ENCODE assay signal across 25 cellular contexts in genomic region chr9:81964216-81965171, GRCh38. TPM values are rescaled to one million over a fixed set of nuclear protein-coding genes. Genes with fewer than 3 reads are reported as not detected.
DNase-seq lines count a peak whose midpoint lies in the region; ATAC-seq and TF ChIP-seq lines count a peak whose summit lies in the region.
"Had no signal": no experiment of that assay in that cellular context is flagged by ENCODE, and none has a peak within 500 bp of the region (broad histone marks: within the 10 kb centered on the region; RNA-seq: fewer than 3 reads in every experiment).

No MANE protein-coding gene starts in this region.

- no peak for TF ChIP-seq CTCF in HFFc6 (IDR thresholded peaks at IDR 0.05)
- no peak for TF ChIP-seq CTCF in choroid plexus epithelial cell (conservative IDR thresholded peaks at IDR 0.05; ENCODE audit: low read depth, low read length)
- TF ChIP-seq CTCF in CD8-positive, alpha-beta T cell (IDR thresholded peaks at IDR 0.05) = no peak

- DNase-seq in HFFc6 (peak; percentile 18), choroid plexus epithelial cell (ENCODE audit: low read depth) (peak; percentile 2)
- DNase-seq in CD8-positive, alpha-beta T cell = no peak
- DNase-seq in activated T-cell treated with anti-CD3 and anti-CD28 coated beads, Interleukin-2, amount 50 U/mL, for 4 hours = no peak
- no peak for DNase-seq in stimulated activated naive CD8-positive, alpha-beta T cell treated with anti-CD3 and anti-CD28 coated beads, Interleukin-15, Interleukin-2, amounts not matched to agents 100 U/mL and 50 U/mL, for 24 hours
- DNase-seq: activated CD8-positive, alpha-beta T cell treated with anti-CD3 and anti-CD28 coated beads, Interleukin-2, amount 10 ng/mL, durations not matched to agents 7 days and 5 days; activated naive CD4-positive, alpha-beta T cell treated with anti-CD3 and anti-CD28 coated beads, Interleukin-2, amount 50 U/mL, for 16 hours; activated T-cell treated with anti-CD3 and anti-CD28 coated beads, Interleukin-2, amount 50 U/mL, for 48 hours; Calu3; effector CD4-positive, alpha-beta T cell; erythroblast; head of caudate nucleus; left lung; midbrain; NCI-H1105; NCI-H69 had no signal

- H3K27ac Mint-ChIP-seq in HFFc6 = no peak overlapping the region
- H3K27ac Mint-ChIP-seq in stimulated activated memory B cell treated with anti-CD40 and anti-IgM and Interleukin-4, amounts not matched to agents 10 μg/mL and 1 μg/mL and 100 μg/mL, for 72 hours = no peak overlapping the region
- no peak overlapping the region for H3K27ac Mint-ChIP-seq in CD8-positive, alpha-beta T cell
- H3K27ac Mint-ChIP-seq: activated CD8-positive, alpha-beta T cell treated with anti-CD3 and anti-CD28 coated beads, Interleukin-2, amount 10 ng/mL, durations not matched to agents 7 days and 5 days; B cell; GM23338; nephron had no signal

- ATAC-seq in stimulated activated memory B cell treated with anti-CD40 and anti-IgM and Interleukin-4, amounts not matched to agents 10 μg/mL and 1 μg/mL and 100 μg/mL, for 72 hours = peak; percentile 45
- ATAC-seq in CD8-positive, alpha-beta T cell = no peak
- no peak for ATAC-seq in activated T-cell treated with anti-CD3 and anti-CD28 coated beads, Interleukin-2, amount 50 U/mL, for 4 hours
- no peak for ATAC-seq in stimulated activated naive CD8-positive, alpha-beta T cell treated with anti-CD3 and anti-CD28 coated beads, Interleukin-15, Interleukin-2, amounts not matched to agents 100 U/mL and 50 U/mL, for 24 hours
- ATAC-seq: activated CD8-positive, alpha-beta T cell treated with anti-CD3 and anti-CD28 coated beads, Interleukin-2, amount 10 ng/mL, durations not matched to agents 7 days and 5 days; GM23338; left lung; sciatic nerve had no signal

- H3K36me3 Mint-ChIP-seq in HFFc6 (ENCODE audit: low read depth) = no peaks in the 10 kb centered on the region
- H3K36me3 Mint-ChIP-seq in stimulated activated memory B cell treated with anti-CD40 and anti-IgM and Interleukin-4, amounts not matched to agents 10 μg/mL and 1 μg/mL and 100 μg/mL, for 72 hours = no peaks in the 10 kb centered on the region
- H3K36me3 Mint-ChIP-seq in CD8-positive, alpha-beta T cell = no peaks in the 10 kb centered on the region
- no peaks in the 10 kb centered on the region for H3K36me3 Mint-ChIP-seq in activated T-cell treated with anti-CD3 and anti-CD28 coated beads, Interleukin-2, amount 50 U/mL, for 4 hours (ENCODE audit: insufficient read depth)

- H3K4me3 Mint-ChIP-seq in HFFc6 = no peak overlapping the region
- H3K4me3 Mint-ChIP-seq in stimulated activated memory B cell treated with anti-CD40 and anti-IgM and Interleukin-4, amounts not matched to agents 10 μg/mL and 1 μg/mL and 100 μg/mL, for 72 hours = no peak overlapping the region
- no peak overlapping the region for H3K4me3 Mint-ChIP-seq in CD8-positive, alpha-beta T cell
- H3K4me3 Mint-ChIP-seq in activated T-cell treated with anti-CD3 and anti-CD28 coated beads, Interleukin-2, amount 50 U/mL, for 4 hours = no peak overlapping the region
- H3K4me3 Mint-ChIP-seq: activated CD8-positive, alpha-beta T cell treated with anti-CD3 and anti-CD28 coated beads, Interleukin-2, amount 10 ng/mL, durations not matched to agents 7 days and 5 days; B cell; GM23338; nephron had no signal

- peaks cover 7% of the 10 kb centered on the region; the same call in 1 of the 2 replicates for H3K4me1 Mint-ChIP-seq in HFFc6 (ENCODE audit: low read depth)
- H3K4me1 Mint-ChIP-seq in stimulated activated memory B cell treated with anti-CD40 and anti-IgM and Interleukin-4, amounts not matched to agents 10 μg/mL and 1 μg/mL and 100 μg/mL, for 72 hours = no peaks in the 10 kb centered on the region
- H3K4me1 Mint-ChIP-seq in CD8-positive, alpha-beta T cell (ENCODE audit: low read depth) = no peaks in the 10 kb centered on the region
- no peaks in the 10 kb centered on the region for H3K4me1 Mint-ChIP-seq in activated T-cell treated with anti-CD3 and anti-CD28 coated beads, Interleukin-2, amount 50 U/mL, for 4 hours (ENCODE audit: low read depth)
- H3K4me1 Mint-ChIP-seq: B cell, GM23338, nephron had no signal

- H3K27me3 ChIP-seq in BLaER1 treated with 17β-estradiol and CSF1 and Interleukin-3, amounts not matched to agents 10 nM and 100 nM = no peaks in the 10 kb centered on the region
- no peaks in the 10 kb centered on the region for H3K27me3 ChIP-seq in CD8-positive, alpha-beta T cell (ENCODE audit: insufficient read depth, low read length)
- H3K27me3 ChIP-seq: left lung had no signal

- no peaks in the 10 kb centered on the region for H4K20me1 ChIP-seq in BLaER1 treated with 17β-estradiol and CSF1 and Interleukin-3, amounts not matched to agents 10 nM and 100 nM

- H3K9me3 ChIP-seq in BLaER1 treated with 17β-estradiol and CSF1 and Interleukin-3, amounts not matched to agents 10 nM and 100 nM (replicated peaks in 1 of 11) = peaks cover 0 to 17% (median 0%) of the 10 kb centered on the region in 11 experiments; a peak in 6 of 22 replicates
- no peaks in the 10 kb centered on the region for H3K9me3 ChIP-seq in CD8-positive, alpha-beta T cell (ENCODE audit: low read length)

- H3K27me3 Mint-ChIP-seq in HFFc6 (ENCODE audit: insufficient read depth) = peaks cover 3% of the 10 kb centered on the region
- H3K27me3 Mint-ChIP-seq in stimulated activated memory B cell treated with anti-CD40 and anti-IgM and Interleukin-4, amounts not matched to agents 10 μg/mL and 1 μg/mL and 100 μg/mL, for 72 hours = no peaks in the 10 kb centered on the region
- peaks cover 3% of the 10 kb centered on the region for H3K27me3 Mint-ChIP-seq in CD8-positive, alpha-beta T cell (ENCODE audit: low read depth)
- H3K27me3 Mint-ChIP-seq in activated T-cell treated with anti-CD3 and anti-CD28 coated beads, Interleukin-2, amount 50 U/mL, for 4 hours (ENCODE audit: low read depth) = no peaks in the 10 kb centered on the region
- H3K27me3 Mint-ChIP-seq: B cell had no signal

- CTCF ChIA-PET in CD8-positive, alpha-beta T cell (lab: Charles Lee) = no interaction called here

- H3K4me1 ChIP-seq in BLaER1 treated with 17β-estradiol and CSF1 and Interleukin-3, amounts not matched to agents 10 nM and 100 nM = peaks cover 0 to 14% (median 12%) of the 10 kb centered on the region in 10 experiments; a peak in 11 of 20 replicates
- H3K4me1 ChIP-seq in CD8-positive, alpha-beta T cell (ENCODE audit: insufficient read depth, low read length) = no peaks in the 10 kb centered on the region
- H3K4me1 ChIP-seq: left lung had no signal

- H3K4me3 ChIP-seq in BLaER1 treated with 17β-estradiol and CSF1 and Interleukin-3, amounts not matched to agents 10 nM and 100 nM = no peak overlapping the region
- no peak overlapping the region for H3K4me3 ChIP-seq in choroid plexus epithelial cell (ENCODE audit: low read depth, low read length)
- no peak overlapping the region for H3K4me3 ChIP-seq in CD8-positive, alpha-beta T cell (ENCODE audit: low read depth, low read length)
- H3K4me3 ChIP-seq: GM23338, left lung, thoracic aorta had no signal

- intact Hi-C loops in CD8-positive, alpha-beta T cell (cut with DNase I, micrococcal nuclease) = no loop called here

- H3K27ac ChIP-seq in BLaER1 treated with 17β-estradiol and CSF1 and Interleukin-3, amounts not matched to agents 10 nM and 100 nM = no peak overlapping the region
- H3K27ac ChIP-seq in CD8-positive, alpha-beta T cell (ENCODE audit: low read depth, low read length) = no peak overlapping the region
- H3K27ac ChIP-seq: left lung, thoracic aorta had no signal

- H3K9me3 Mint-ChIP-seq in HFFc6 = no peaks in the 10 kb centered on the region
- H3K9me3 Mint-ChIP-seq in stimulated activated memory B cell treated with anti-CD40 and anti-IgM and Interleukin-4, amounts not matched to agents 10 μg/mL and 1 μg/mL and 100 μg/mL, for 72 hours = no peaks in the 10 kb centered on the region
- H3K9me3 Mint-ChIP-seq in CD8-positive, alpha-beta T cell = peaks cover 3% of the 10 kb centered on the region
- no peaks in the 10 kb centered on the region for H3K9me3 Mint-ChIP-seq in activated T-cell treated with anti-CD3 and anti-CD28 coated beads, Interleukin-2, amount 50 U/mL, for 4 hours
- H3K9me3 Mint-ChIP-seq: GM23338 had no signal

- POLR2A ChIA-PET in CD8-positive, alpha-beta T cell (lab: Charles Lee) = no interaction called here

- peak overlapping the region in 8 of 11 experiments; percentile 10 to 64 (median 34); a peak in 13 of 22 replicates for H3K4me2 ChIP-seq in BLaER1 treated with 17β-estradiol and CSF1 and Interleukin-3, amounts not matched to agents 10 nM and 100 nM
- H3K4me2 ChIP-seq: GM23338 had no signal

- H3K9ac ChIP-seq in BLaER1 treated with 17β-estradiol and CSF1 and Interleukin-3, amounts not matched to agents 10 nM and 100 nM = no peak overlapping the region

- H3K36me3 ChIP-seq in BLaER1 treated with 17β-estradiol and CSF1 and Interleukin-3, amounts not matched to agents 10 nM and 100 nM = no peaks in the 10 kb centered on the region
- no peaks in the 10 kb centered on the region for H3K36me3 ChIP-seq in CD8-positive, alpha-beta T cell (ENCODE audit: insufficient read depth, low read length)
- H3K36me3 ChIP-seq: left lung, thoracic aorta had no signal

RNA-seq across cellular contexts. Expression of gene SPATA31D3, which starts 21.2 kb away (rescaled TPM):
- total RNA-seq in HFFc6 (2021; fragmentation: NEBNext Ultra II Directional; extraction: Animal tissue kit (Norgen Biotek cat#: 25700)) = not detected
- not detected for total RNA-seq in CD8-positive, alpha-beta T cell
- not detected for total RNA-seq in activated T-cell treated with anti-CD3 and anti-CD28 coated beads, Interleukin-2, amount 50 U/mL, for 4 hours
- total RNA-seq: activated CD8-positive, alpha-beta T cell treated with anti-CD3 and anti-CD28 coated beads, Interleukin-2, amount 10 ng/mL, durations not matched to agents 7 days and 5 days; astrocyte; B cell; Calu3; cerebellum; GM23338; left lung; sciatic nerve; thoracic aorta had no signal

RNA-seq across cellular contexts. Expression of gene SPATA31D1, which starts 24.1 kb away (rescaled TPM):
- total RNA-seq in HFFc6 (2021; fragmentation: NEBNext Ultra II Directional; extraction: Animal tissue kit (Norgen Biotek cat#: 25700)) = not detected
- not detected for total RNA-seq in CD8-positive, alpha-beta T cell
- total RNA-seq in activated T-cell treated with anti-CD3 and anti-CD28 coated beads, Interleukin-2, amount 50 U/mL, for 4 hours = not detected
- total RNA-seq: activated CD8-positive, alpha-beta T cell treated with anti-CD3 and anti-CD28 coated beads, Interleukin-2, amount 10 ng/mL, durations not matched to agents 7 days and 5 days; astrocyte; B cell; Calu3; cerebellum; GM23338; left lung; sciatic nerve; thoracic aorta had no signal

RNA-seq across cellular contexts. Expression of gene SPATA31D4, which starts 36.3 kb away (rescaled TPM):
- not detected for total RNA-seq in HFFc6 (2021; fragmentation: NEBNext Ultra II Directional; extraction: Animal tissue kit (Norgen Biotek cat#: 25700))
- not detected for total RNA-seq in CD8-positive, alpha-beta T cell
- not detected for total RNA-seq in activated T-cell treated with anti-CD3 and anti-CD28 coated beads, Interleukin-2, amount 50 U/mL, for 4 hours
- total RNA-seq: activated CD8-positive, alpha-beta T cell treated with anti-CD3 and anti-CD28 coated beads, Interleukin-2, amount 10 ng/mL, durations not matched to agents 7 days and 5 days; astrocyte; B cell; Calu3; cerebellum; GM23338; left lung; sciatic nerve; thoracic aorta had no signal

Comparison
In these comparisons a context has a peak if more than half of its experiments do, and no peak if none do; other contexts are left out.
1. DNase-seq: peak in HFFc6 (single experiment) and choroid plexus epithelial cell (single experiment); none in CD8-positive, alpha-beta T cell (0 of 7), activated T-cell treated with anti-CD3 and anti-CD28 coated beads, Interleukin-2, amount 50 U/mL, for 4 hours (single experiment) and stimulated activated naive CD8-positive, alpha-beta T cell treated with anti-CD3 and anti-CD28 coated beads, Interleukin-15, Interleukin-2, amounts not matched to agents 100 U/mL and 50 U/mL, for 24 hours (single experiment).